ENCODE assay signal across 1 cellular context in the genomic region with DNA sequence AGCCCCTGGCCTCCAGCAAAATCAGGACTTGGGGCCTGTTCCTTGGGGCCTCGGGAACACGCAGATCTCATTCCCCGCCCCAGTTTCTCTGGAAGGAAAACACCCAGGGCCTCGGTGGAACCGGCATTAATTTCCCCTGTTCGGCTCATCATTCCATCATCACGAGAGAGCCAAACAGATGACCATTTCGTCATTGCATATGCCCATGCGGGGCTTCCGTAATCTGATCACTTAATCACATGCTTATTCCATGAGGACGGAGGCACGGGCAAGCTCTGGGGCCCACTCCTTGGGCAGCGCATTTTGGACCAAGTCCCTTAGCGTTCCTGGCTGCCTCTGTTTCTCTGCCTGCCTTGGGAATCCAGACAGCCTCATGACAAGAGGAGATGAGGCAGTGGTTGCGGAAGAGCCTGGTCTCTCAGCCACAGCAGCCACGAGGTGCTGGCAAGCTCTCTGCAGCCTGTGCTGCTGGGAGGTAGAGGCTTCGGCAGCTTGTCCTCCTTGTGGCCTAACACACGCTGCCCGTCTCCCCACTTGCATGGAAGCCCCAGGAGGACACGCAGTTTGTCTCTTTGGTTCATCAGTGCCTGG.
TF ChIP-seq lines count a peak whose summit lies in the region.

No MANE protein-coding gene starts in this region.

TF ChIP-seq in HEK293, 187 proteins besides CTCF, POLR2A, EP300 and RAD21 (continued from another document):
- TF ChIP-seq, protein P1, sequence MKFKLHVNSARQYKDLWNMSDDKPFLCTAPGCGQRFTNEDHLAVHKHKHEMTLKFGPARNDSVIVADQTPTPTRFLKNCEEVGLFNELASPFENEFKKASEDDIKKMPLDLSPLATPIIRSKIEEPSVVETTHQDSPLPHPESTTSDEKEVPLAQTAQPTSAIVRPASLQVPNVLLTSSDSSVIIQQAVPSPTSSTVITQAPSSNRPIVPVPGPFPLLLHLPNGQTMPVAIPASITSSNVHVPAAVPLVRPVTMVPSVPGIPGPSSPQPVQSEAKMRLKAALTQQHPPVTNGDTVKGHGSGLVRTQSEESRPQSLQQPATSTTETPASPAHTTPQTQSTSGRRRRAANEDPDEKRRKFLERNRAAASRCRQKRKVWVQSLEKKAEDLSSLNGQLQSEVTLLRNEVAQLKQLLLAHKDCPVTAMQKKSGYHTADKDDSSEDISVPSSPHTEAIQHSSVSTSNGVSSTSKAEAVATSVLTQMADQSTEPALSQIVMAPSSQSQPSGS (tag by site-specific recombination; IDR thresholded peaks at IDR 0.05; ENCODE audit: low read depth), result peak; percentile 70
- no peak for TF ChIP-seq KLF1 (tag by site-specific recombination; IDR thresholded peaks at IDR 0.05)
- TF ChIP-seq ZNF624 (tag by site-specific recombination; IDR thresholded peaks at IDR 0.05), result no peak
- TF ChIP-seq ZNF610 (tag by site-specific recombination; IDR thresholded peaks at IDR 0.05; ENCODE audit: borderline replicate concordance), result no peak
- TF ChIP-seq MEIS1 (CRISPR knock-in tag; IDR thresholded peaks at IDR 0.05; ENCODE audit: borderline replicate concordance), result no peak
- TF ChIP-seq, protein P2, sequence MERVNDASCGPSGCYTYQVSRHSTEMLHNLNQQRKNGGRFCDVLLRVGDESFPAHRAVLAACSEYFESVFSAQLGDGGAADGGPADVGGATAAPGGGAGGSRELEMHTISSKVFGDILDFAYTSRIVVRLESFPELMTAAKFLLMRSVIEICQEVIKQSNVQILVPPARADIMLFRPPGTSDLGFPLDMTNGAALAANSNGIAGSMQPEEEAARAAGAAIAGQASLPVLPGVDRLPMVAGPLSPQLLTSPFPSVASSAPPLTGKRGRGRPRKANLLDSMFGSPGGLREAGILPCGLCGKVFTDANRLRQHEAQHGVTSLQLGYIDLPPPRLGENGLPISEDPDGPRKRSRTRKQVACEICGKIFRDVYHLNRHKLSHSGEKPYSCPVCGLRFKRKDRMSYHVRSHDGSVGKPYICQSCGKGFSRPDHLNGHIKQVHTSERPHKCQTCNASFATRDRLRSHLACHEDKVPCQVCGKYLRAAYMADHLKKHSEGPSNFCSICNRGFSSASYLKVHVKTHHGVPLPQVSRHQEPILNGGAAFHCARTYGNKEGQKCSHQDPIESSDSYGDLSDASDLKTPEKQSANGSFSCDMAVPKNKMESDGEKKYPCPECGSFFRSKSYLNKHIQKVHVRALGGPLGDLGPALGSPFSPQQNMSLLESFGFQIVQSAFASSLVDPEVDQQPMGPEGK (tag by site-specific recombination; IDR thresholded peaks at IDR 0.05), result 0 out of 2 replicates have a peak, but pooled peaks have one; percentile 14
- no peak for TF ChIP-seq ZNF623 (tag by site-specific recombination; IDR thresholded peaks at IDR 0.05)
- TF ChIP-seq, protein P3, sequence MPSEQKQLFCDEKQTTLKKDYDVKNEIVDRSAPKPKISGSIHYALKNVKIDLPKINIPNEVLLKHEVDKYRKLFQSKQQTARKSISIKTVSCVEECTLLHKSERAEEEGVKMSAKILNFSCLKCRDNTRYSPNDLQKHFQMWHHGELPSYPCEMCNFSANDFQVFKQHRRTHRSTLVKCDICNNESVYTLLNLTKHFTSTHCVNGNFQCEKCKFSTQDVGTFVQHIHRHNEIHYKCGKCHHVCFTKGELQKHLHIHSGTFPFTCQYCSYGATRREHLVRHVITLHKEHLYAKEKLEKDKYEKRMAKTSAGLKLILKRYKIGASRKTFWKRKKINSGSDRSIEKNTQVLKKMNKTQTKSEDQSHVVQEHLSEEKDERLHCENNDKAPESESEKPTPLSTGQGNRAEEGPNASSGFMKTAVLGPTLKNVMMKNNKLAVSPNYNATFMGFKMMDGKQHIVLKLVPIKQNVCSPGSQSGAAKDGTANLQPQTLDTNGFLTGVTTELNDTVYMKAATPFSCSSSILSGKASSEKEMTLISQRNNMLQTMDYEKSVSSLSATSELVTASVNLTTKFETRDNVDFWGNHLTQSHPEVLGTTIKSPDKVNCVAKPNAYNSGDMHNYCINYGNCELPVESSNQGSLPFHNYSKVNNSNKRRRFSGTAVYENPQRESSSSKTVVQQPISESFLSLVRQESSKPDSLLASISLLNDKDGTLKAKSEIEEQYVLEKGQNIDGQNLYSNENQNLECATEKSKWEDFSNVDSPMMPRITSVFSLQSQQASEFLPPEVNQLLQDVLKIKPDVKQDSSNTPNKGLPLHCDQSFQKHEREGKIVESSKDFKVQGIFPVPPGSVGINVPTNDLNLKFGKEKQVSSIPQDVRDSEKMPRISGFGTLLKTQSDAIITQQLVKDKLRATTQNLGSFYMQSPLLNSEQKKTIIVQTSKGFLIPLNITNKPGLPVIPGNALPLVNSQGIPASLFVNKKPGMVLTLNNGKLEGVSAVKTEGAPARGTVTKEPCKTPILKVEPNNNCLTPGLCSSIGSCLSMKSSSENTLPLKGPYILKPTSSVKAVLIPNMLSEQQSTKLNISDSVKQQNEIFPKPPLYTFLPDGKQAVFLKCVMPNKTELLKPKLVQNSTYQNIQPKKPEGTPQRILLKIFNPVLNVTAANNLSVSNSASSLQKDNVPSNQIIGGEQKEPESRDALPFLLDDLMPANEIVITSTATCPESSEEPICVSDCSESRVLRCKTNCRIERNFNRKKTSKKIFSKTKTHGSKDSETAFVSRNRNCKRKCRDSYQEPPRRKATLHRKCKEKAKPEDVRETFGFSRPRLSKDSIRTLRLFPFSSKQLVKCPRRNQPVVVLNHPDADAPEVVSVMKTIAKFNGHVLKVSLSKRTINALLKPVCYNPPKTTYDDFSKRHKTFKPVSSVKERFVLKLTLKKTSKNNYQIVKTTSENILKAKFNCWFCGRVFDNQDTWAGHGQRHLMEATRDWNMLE (tag by site-specific recombination; conservative IDR thresholded peaks at IDR 0.05; ENCODE audit: low read depth), result 0 out of 2 replicates have a peak, but pooled peaks have one; percentile 16
- TF ChIP-seq, protein P4, sequence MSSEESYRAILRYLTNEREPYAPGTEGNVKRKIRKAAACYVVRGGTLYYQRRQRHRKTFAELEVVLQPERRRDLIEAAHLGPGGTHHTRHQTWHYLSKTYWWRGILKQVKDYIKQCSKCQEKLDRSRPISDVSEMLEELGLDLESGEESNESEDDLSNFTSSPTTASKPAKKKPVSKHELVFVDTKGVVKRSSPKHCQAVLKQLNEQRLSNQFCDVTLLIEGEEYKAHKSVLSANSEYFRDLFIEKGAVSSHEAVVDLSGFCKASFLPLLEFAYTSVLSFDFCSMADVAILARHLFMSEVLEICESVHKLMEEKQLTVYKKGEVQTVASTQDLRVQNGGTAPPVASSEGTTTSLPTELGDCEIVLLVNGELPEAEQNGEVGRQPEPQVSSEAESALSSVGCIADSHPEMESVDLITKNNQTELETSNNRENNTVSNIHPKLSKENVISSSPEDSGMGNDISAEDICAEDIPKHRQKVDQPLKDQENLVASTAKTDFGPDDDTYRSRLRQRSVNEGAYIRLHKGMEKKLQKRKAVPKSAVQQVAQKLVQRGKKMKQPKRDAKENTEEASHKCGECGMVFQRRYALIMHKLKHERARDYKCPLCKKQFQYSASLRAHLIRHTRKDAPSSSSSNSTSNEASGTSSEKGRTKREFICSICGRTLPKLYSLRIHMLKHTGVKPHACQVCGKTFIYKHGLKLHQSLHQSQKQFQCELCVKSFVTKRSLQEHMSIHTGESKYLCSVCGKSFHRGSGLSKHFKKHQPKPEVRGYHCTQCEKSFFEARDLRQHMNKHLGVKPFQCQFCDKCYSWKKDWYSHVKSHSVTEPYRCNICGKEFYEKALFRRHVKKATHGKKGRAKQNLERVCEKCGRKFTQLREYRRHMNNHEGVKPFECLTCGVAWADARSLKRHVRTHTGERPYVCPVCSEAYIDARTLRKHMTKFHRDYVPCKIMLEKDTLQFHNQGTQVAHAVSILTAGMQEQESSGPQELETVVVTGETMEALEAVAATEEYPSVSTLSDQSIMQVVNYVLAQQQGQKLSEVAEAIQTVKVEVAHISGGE (tag by site-specific recombination; conservative IDR thresholded peaks at IDR 0.05; ENCODE audit: low read depth), result no peak
- TF ChIP-seq ZNF121 (tag by site-specific recombination; IDR thresholded peaks at IDR 0.05), result no peak
- TF ChIP-seq ZBTB8A (tag by site-specific recombination; IDR thresholded peaks at IDR 0.05), result no peak
- TF ChIP-seq ZNF549 (tag by site-specific recombination; IDR thresholded peaks at IDR 0.05), result no peak
- peak; percentile 62 for TF ChIP-seq ZBTB20 (tag by site-specific recombination; IDR thresholded peaks at IDR 0.05)
- TF ChIP-seq RBAK (tag by site-specific recombination; IDR thresholded peaks at IDR 0.05), result no peak
- no peak for TF ChIP-seq ZNF501 (tag by site-specific recombination; IDR thresholded peaks at IDR 0.05)
- no peak for TF ChIP-seq ZNF626 (tag by site-specific recombination; IDR thresholded peaks at IDR 0.05)
- TF ChIP-seq ZNF341 (tag by site-specific recombination; IDR thresholded peaks at IDR 0.05; ENCODE audit: low read depth), result no peak
- no peak for TF ChIP-seq GFI1B (tag by site-specific recombination; IDR thresholded peaks at IDR 0.05)
- no peak for TF ChIP-seq ZNF677 (tag by site-specific recombination; IDR thresholded peaks at IDR 0.05)
- TF ChIP-seq ZFP69B (tag by site-specific recombination; IDR thresholded peaks at IDR 0.05), result peak; percentile 98
- TF ChIP-seq, protein P5, sequence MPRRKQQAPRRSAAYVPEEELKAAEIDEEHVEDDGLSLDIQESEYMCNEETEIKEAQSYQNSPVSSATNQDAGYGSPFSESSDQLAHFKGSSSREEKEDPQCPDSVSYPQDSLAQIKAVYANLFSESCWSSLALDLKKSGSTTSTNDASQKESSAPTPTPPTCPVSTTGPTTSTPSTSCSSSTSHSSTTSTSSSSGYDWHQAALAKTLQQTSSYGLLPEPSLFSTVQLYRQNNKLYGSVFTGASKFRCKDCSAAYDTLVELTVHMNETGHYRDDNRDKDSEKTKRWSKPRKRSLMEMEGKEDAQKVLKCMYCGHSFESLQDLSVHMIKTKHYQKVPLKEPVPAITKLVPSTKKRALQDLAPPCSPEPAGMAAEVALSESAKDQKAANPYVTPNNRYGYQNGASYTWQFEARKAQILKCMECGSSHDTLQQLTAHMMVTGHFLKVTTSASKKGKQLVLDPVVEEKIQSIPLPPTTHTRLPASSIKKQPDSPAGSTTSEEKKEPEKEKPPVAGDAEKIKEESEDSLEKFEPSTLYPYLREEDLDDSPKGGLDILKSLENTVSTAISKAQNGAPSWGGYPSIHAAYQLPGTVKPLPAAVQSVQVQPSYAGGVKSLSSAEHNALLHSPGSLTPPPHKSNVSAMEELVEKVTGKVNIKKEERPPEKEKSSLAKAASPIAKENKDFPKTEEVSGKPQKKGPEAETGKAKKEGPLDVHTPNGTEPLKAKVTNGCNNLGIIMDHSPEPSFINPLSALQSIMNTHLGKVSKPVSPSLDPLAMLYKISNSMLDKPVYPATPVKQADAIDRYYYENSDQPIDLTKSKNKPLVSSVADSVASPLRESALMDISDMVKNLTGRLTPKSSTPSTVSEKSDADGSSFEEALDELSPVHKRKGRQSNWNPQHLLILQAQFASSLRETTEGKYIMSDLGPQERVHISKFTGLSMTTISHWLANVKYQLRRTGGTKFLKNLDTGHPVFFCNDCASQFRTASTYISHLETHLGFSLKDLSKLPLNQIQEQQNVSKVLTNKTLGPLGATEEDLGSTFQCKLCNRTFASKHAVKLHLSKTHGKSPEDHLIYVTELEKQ (tag by site-specific recombination; IDR thresholded peaks at IDR 0.05; ENCODE audit: borderline replicate concordance), result no peak
- TF ChIP-seq ZNF600 (tag by site-specific recombination; IDR thresholded peaks at IDR 0.05), result peak; percentile 69
- TF ChIP-seq, protein P6, sequence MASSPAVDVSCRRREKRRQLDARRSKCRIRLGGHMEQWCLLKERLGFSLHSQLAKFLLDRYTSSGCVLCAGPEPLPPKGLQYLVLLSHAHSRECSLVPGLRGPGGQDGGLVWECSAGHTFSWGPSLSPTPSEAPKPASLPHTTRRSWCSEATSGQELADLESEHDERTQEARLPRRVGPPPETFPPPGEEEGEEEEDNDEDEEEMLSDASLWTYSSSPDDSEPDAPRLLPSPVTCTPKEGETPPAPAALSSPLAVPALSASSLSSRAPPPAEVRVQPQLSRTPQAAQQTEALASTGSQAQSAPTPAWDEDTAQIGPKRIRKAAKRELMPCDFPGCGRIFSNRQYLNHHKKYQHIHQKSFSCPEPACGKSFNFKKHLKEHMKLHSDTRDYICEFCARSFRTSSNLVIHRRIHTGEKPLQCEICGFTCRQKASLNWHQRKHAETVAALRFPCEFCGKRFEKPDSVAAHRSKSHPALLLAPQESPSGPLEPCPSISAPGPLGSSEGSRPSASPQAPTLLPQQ (tag by site-specific recombination; IDR thresholded peaks at IDR 0.05), result peak; percentile 98
- peak; percentile 36; the same call in 1 of the 2 replicates for TF ChIP-seq ZNF335 (tag by site-specific recombination; conservative IDR thresholded peaks at IDR 0.05)
- TF ChIP-seq ZNF366 (tag by site-specific recombination; conservative IDR thresholded peaks at IDR 0.05), result 0 out of 2 replicates have a peak, but pooled peaks have one; percentile 42
- no peak for TF ChIP-seq SCRT2 (tag by site-specific recombination; IDR thresholded peaks at IDR 0.05)
- TF ChIP-seq ZNF2 (tag by site-specific recombination; IDR thresholded peaks at IDR 0.05), result no peak
- no peak for TF ChIP-seq ZNF530 (tag by site-specific recombination; IDR thresholded peaks at IDR 0.05; ENCODE audit: low read depth)
- no peak for TF ChIP-seq ZNF777 (tag by site-specific recombination; IDR thresholded peaks at IDR 0.05; ENCODE audit: borderline replicate concordance)
